14 cellular contexts compared by ENCODE assay signal in the genomic region with DNA sequence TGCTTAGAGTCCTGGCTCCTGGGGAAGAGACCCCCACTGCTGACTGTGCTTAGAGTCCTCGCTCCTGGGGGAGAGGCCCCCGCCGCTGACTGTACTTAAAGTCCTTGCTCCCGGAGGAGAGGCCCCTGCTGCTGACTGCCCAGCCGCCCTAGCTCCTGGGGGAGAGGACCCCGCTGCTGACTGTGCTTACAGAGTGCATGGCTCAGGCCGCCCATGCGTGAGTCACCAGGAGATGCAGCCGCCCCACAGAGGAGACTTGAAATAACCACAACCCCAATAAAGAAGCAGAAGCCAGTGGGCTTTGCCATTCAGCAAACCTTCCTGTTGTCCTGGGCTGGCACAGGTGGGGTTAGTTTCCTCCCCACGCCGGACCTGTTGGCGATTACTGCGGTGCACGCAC.
DNase-seq lines count a peak whose midpoint lies in the region; ATAC-seq and TF ChIP-seq lines count a peak whose summit lies in the region.
"Had no signal": no experiment of that assay in that cellular context is flagged by ENCODE, and none has a peak within 500 bp of the region (broad histone marks: within the 10 kb centered on the region; RNA-seq: fewer than 3 reads in every experiment).

No MANE protein-coding gene starts in this region.

- peak overlapping the region in 1 of 4 donors; percentile 58 for H3K4me3 Mint-ChIP-seq in CD4-positive, CD25-positive, alpha-beta regulatory T cell
- peak overlapping the region; percentile 67 for H3K4me3 Mint-ChIP-seq in natural killer cell
- no peak overlapping the region; a peak in 1 of 5 replicates for H3K4me3 Mint-ChIP-seq in H9

- no peak overlapping the region for H3K4me3 ChIP-seq in CD4-positive, CD25-positive, alpha-beta regulatory T cell (ENCODE audit: low read depth, low read length)
- H3K4me3 ChIP-seq: pancreas, testis had no signal

- H3K18ac ChIP-seq in H9 (ENCODE audit: insufficient read length, low read depth, low read length): no peak overlapping the region

- peaks cover 38% of the 10 kb centered on the region for H3K4me1 ChIP-seq in CD4-positive, CD25-positive, alpha-beta regulatory T cell (ENCODE audit: control insufficient read depth, insufficient read depth, low read length, poor library complexity, severe bottlenecking)
- H3K4me1 ChIP-seq in H9 (ENCODE audit: insufficient read depth, low read length): no peaks in the 10 kb centered on the region
- H3K4me1 ChIP-seq: Caco-2 had no signal

- peaks cover 6 to 60% (median 21%) of the 10 kb centered on the region in 4 donors for H3K4me1 Mint-ChIP-seq in CD4-positive, CD25-positive, alpha-beta regulatory T cell
- H3K4me1 Mint-ChIP-seq in natural killer cell: peaks cover 63 to 65% of the 10 kb centered on the region in 2 donors
- peaks cover 7 to 19% of the 10 kb centered on the region in 2 experiments for H3K4me1 Mint-ChIP-seq in H9

- no peak overlapping the region for H3K56ac ChIP-seq in H9 (ENCODE audit: insufficient read length, low read depth, low read length)

- H2BK12ac ChIP-seq in H9 (ENCODE audit: insufficient read length, low read depth, low read length): no peak overlapping the region

- no peak overlapping the region for H3T11ph ChIP-seq in H9 (ENCODE audit: low read length)

- H4K8ac ChIP-seq in H9 (replicated peaks; ENCODE audit: insufficient read length, low read depth, low read length): no peak overlapping the region

- H3K27me3 Mint-ChIP-seq in CD4-positive, CD25-positive, alpha-beta regulatory T cell: no peaks in the 10 kb centered on the region
- H3K27me3 Mint-ChIP-seq in natural killer cell (ENCODE audit: low read depth in 2 of 2) (no peaks in the 10 kb centered on the region), H9 (ENCODE audit: low read depth) (peaks cover 1% of the 10 kb centered on the region; the same call in 1 of the 2 replicates)

- H4K5ac ChIP-seq in H9 (ENCODE audit: insufficient read length, low read depth, low read length): no peak overlapping the region

- H3K4me2 ChIP-seq in H9 (ENCODE audit: insufficient read depth, insufficient read length, low read length): no peak overlapping the region

- no peaks in the 10 kb centered on the region for H3K79me1 ChIP-seq in H9 (ENCODE audit: insufficient read depth, low read depth, low read length, poor library complexity, severe bottlenecking)

- no peak overlapping the region for H4K91ac ChIP-seq in H9 (ENCODE audit: insufficient read length, low read depth, low read length)

- H2BK20ac ChIP-seq in H9 (ENCODE audit: low read depth, low read length, poor library complexity, severe bottlenecking): no peak overlapping the region

- peaks cover 0 to 1% (median 0%) of the 10 kb centered on the region in 7 donors for H3K9me3 Mint-ChIP-seq in CD4-positive, CD25-positive, alpha-beta regulatory T cell
- H3K9me3 Mint-ChIP-seq in natural killer cell: no peaks in the 10 kb centered on the region
- H3K9me3 Mint-ChIP-seq in H9: no peaks in the 10 kb centered on the region

- H2AFZ ChIP-seq in H9 (ENCODE audit: low read length): no peak overlapping the region

- no peak overlapping the region for H3K4ac ChIP-seq in H9 (ENCODE audit: low read depth, low read length)

- no peaks in the 10 kb centered on the region for H3K23me2 ChIP-seq in H9 (ENCODE audit: insufficient read length, low read depth, low read length, poor library complexity, severe bottlenecking)

- no peaks in the 10 kb centered on the region for H4K20me1 ChIP-seq in H9 (ENCODE audit: control insufficient read depth, insufficient read depth, insufficient read length)

- peaks cover 77% of the 10 kb centered on the region for H3K36me3 ChIP-seq in CD4-positive, CD25-positive, alpha-beta regulatory T cell (ENCODE audit: control insufficient read depth, insufficient read depth, low read length)
- H3K36me3 ChIP-seq: pancreas had no signal

- no peak overlapping the region for H3K9ac ChIP-seq in H9 (ENCODE audit: extremely low read depth, insufficient read length, low read length)

- H2BK15ac ChIP-seq in H9 (ENCODE audit: low read depth, low read length): no peak overlapping the region

- H2BK120ac ChIP-seq in H9 (ENCODE audit: low read depth, low read length, poor library complexity, severe bottlenecking): no peak overlapping the region

- H3K79me2 ChIP-seq in H9 (ENCODE audit: insufficient read depth, low read length): no peaks in the 10 kb centered on the region

- H3K27ac Mint-ChIP-seq in CD4-positive, CD25-positive, alpha-beta regulatory T cell: peak overlapping the region in 2 of 3 donors; percentile 42 to 69
- H3K27ac Mint-ChIP-seq in natural killer cell (peak overlapping the region; percentile 80 to 81), H9 (no peak overlapping the region)

- H3K27me3 ChIP-seq in CD4-positive, CD25-positive, alpha-beta regulatory T cell (ENCODE audit: control insufficient read depth, insufficient read depth, low read length): no peaks in the 10 kb centered on the region
- H3K27me3 ChIP-seq in H9 (ENCODE audit: insufficient read depth, low read length): no peaks in the 10 kb centered on the region
- H3K27me3 ChIP-seq: pancreas, testis had no signal

- no peak overlapping the region for H2BK5ac ChIP-seq in H9 (ENCODE audit: insufficient read length, low read length)

- no peak overlapping the region for H3K27ac ChIP-seq in CD4-positive, CD25-positive, alpha-beta regulatory T cell (ENCODE audit: insufficient read depth, low read length, poor library complexity, severe bottlenecking)
- H3K27ac ChIP-seq in H9 (ENCODE audit: insufficient read length, low read depth, low read length): no peak overlapping the region
- H3K27ac ChIP-seq: pancreas, testis had no signal

- DNase-seq in CD4-positive, CD25-positive, alpha-beta regulatory T cell: no peak
- DNase-seq in M059J (ENCODE audit: low read depth): peak; percentile 66
- DNase-seq in astrocyte of the hippocampus (ENCODE audit: low read depth, low spot score): peak; percentile 86
- DNase-seq in natural killer cell: no peak
- DNase-seq in AML-193 (lab: John Stamatoyannopoulos, UW): no peak
- DNase-seq in H9: no peak
- no peak for DNase-seq in stimulated activated CD4-positive, alpha-beta T cell treated with anti-CD3 and anti-CD28 coated beads, Interleukin-15, amount 100 ng/mL, for 24 hours
- DNase-seq in DMS 273 (lab: John Stamatoyannopoulos, UW; ENCODE audit: unreplicated experiment): no peak
- DNase-seq: Caco-2; NCI-H1048; NCI-H526; stimulated activated CD4-positive, alpha-beta T cell treated with anti-CD3 and anti-CD28 coated beads, Interleukin-4, amount 100 ng/mL, for 1 hour; testis had no signal

- WGBS in H9 (ENCODE audit: extremely low coverage, insufficient read length, low lambda C conversion rate): no CpG with 5 or more reads among the region's 14 CpGs

- intact Hi-C loops in natural killer cell (cut with micrococcal nuclease): loop anchor here (2.0 kb wide), 1 partner anchor 14 kb away; no protein-coding TSS in a partner anchor

- TF ChIP-seq CTCF in natural killer cell (IDR thresholded peaks at IDR 0.05) (no peak), H9 (conservative IDR thresholded peaks at IDR 0.05) (no peak)

- ATAC-seq in CD4-positive, CD25-positive, alpha-beta regulatory T cell (ENCODE audit: low read depth in 2 of 2): no peak
- ATAC-seq in natural killer cell: peak in 2 of 3 donors; percentile 37 to 50
- ATAC-seq: pancreas had no signal

- no peak overlapping the region for H3K14ac ChIP-seq in H9 (ENCODE audit: insufficient read depth, low read length)

- H3K23ac ChIP-seq in H9 (ENCODE audit: insufficient read length, low read depth, low read length): no peak overlapping the region

- H2AK5ac ChIP-seq in H9 (ENCODE audit: insufficient read length, low read length): no peak overlapping the region

- H3K9me3 ChIP-seq in CD4-positive, CD25-positive, alpha-beta regulatory T cell (ENCODE audit: control insufficient read depth in 2 of 2, low read length in 2 of 2): no peaks in the 10 kb centered on the region
- no peaks in the 10 kb centered on the region for H3K9me3 ChIP-seq in H9 (ENCODE audit: control insufficient read depth, low read depth, low read length)
- H3K9me3 ChIP-seq: Caco-2, pancreas, testis had no signal

- peaks cover 21% of the 10 kb centered on the region for H3K36me3 Mint-ChIP-seq in CD4-positive, CD25-positive, alpha-beta regulatory T cell
- no peaks in the 10 kb centered on the region for H3K36me3 Mint-ChIP-seq in natural killer cell
- H3K36me3 Mint-ChIP-seq in H9 (ENCODE audit: insufficient read depth in 1 of 3, low read depth in 3 of 3): peaks cover 0 to 4% (median 0%) of the 10 kb centered on the region in 3 experiments; a peak in 2 of 7 replicates

Comparison
In these comparisons a context has a peak if more than half of its experiments do, and no peak if none do; other contexts are left out.
1. ATAC-seq: peak in natural killer cell (2 of 3); none in CD4-positive, CD25-positive, alpha-beta regulatory T cell (0 of 2).
2. DNase-seq: peak in M059J (single experiment) and astrocyte of the hippocampus (single experiment); none in CD4-positive, CD25-positive, alpha-beta regulatory T cell (0 of 3), natural killer cell (single experiment), AML-193 (0 of 2), H9 (single experiment), stimulated activated CD4-positive, alpha-beta T cell treated with anti-CD3 and anti-CD28 coated beads, Interleukin-15, amount 100 ng/mL, for 24 hours (single experiment) and DMS 273 (single experiment).
3. H3K27ac Mint-ChIP-seq: peak in CD4-positive, CD25-positive, alpha-beta regulatory T cell (2 of 3) and natural killer cell (2 of 2); none in H9 (0 of 3).